ENCODE assay signal across 14 cellular contexts in the genomic region with DNA sequence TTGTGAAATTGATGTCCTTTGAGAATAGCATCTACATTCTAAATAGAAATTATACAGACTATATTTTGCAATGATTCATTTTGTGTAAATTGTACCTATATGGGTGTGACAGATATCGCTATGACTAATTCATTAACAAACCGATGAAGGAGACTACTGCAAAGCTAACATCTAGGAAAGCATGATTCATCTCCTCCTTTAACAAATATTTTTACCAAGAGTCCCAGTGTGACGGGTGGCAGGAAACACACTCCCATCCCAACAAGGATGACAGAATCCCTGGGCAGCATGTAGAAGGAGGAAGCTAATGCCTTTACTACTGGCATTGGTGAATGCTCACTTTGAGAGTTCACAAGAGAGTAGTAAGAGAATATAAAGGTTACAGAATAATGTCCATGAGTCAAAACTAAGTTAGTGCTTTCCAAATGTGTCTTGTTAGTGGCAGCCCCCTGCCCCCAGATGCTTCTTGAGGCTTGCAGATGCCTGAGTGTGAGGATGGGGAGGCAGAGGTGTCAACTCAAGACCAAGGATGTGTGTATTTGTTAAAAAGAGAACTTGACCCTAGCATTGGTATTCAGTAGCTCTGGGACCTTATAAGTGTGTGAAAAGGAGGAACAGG.
DNase-seq lines count a peak whose midpoint lies in the region; TF ChIP-seq lines count a peak whose summit lies in the region.
"Had no signal": no experiment of that assay in that cellular context is flagged by ENCODE, and none has a peak within 500 bp of the region (broad histone marks: within the 10 kb centered on the region; RNA-seq: fewer than 3 reads in every experiment).

No MANE protein-coding gene starts in this region.

- POLR2A ChIA-PET in activated CD4-positive, alpha-beta memory T cell treated with anti-CD3 and anti-CD28 coated beads, Interleukin-2, amount 10 ng/mL, durations not matched to agents 7 days and 5 days (lab: Charles Lee): no interaction called here

- no peaks in the 10 kb centered on the region for H3K4me1 Mint-ChIP-seq in endothelial cell (ENCODE audit: unreplicated experiment)
- H3K4me1 Mint-ChIP-seq in activated CD4-positive, alpha-beta memory T cell treated with anti-CD3 and anti-CD28 coated beads, Interleukin-2, amount 10 ng/mL, durations not matched to agents 7 days and 5 days: no peaks in the 10 kb centered on the region
- peaks cover 28% of the 10 kb centered on the region for H3K4me1 Mint-ChIP-seq in nephron progenitor cell
- H3K4me1 Mint-ChIP-seq: activated naive CD4-positive, alpha-beta T cell treated with anti-CD3 and anti-CD28 coated beads, Interleukin-2, amount 50 U/mL, for 24 hours had no signal

- CTCF ChIA-PET in activated CD4-positive, alpha-beta memory T cell treated with anti-CD3 and anti-CD28 coated beads, Interleukin-2, amount 10 ng/mL, durations not matched to agents 7 days and 5 days (lab: Charles Lee): no interaction called here

- H3K4me3 ChIP-seq in AG10803 (ENCODE audit: low read length): no peak overlapping the region
- H3K4me3 ChIP-seq: GM12878, upper lobe of left lung had no signal

- no peaks in the 10 kb centered on the region for H3K9me3 Mint-ChIP-seq in endothelial cell (ENCODE audit: unreplicated experiment)
- no peaks in the 10 kb centered on the region for H3K9me3 Mint-ChIP-seq in activated CD4-positive, alpha-beta memory T cell treated with anti-CD3 and anti-CD28 coated beads, Interleukin-2, amount 10 ng/mL, durations not matched to agents 7 days and 5 days
- H3K9me3 Mint-ChIP-seq in nephron progenitor cell: peaks cover 17% of the 10 kb centered on the region
- H3K9me3 Mint-ChIP-seq: activated naive CD4-positive, alpha-beta T cell treated with anti-CD3 and anti-CD28 coated beads, Interleukin-2, amount 50 U/mL, for 24 hours had no signal

- DNase-seq in AG10803 (ENCODE audit: low read depth): peak; percentile 60
- DNase-seq in HT-29 (ENCODE audit: low spot score): peak; percentile 75
- DNase-seq in amniotic stem cell (lab: John Stamatoyannopoulos, UW): peak; percentile 51
- peak; percentile 43 for DNase-seq in kidney glomerular epithelial cell (lab: John Stamatoyannopoulos, UW)
- DNase-seq in endothelial cell (ENCODE audit: low spot score): no peak
- DNase-seq in activated naive CD4-positive, alpha-beta T cell (lab: John Stamatoyannopoulos, UW): no peak
- DNase-seq in activated CD4-positive, alpha-beta memory T cell treated with anti-CD3 and anti-CD28 coated beads, Interleukin-2, amount 10 ng/mL, durations not matched to agents 7 days and 5 days: no peak
- no peak for DNase-seq in nephron progenitor cell
- DNase-seq: NCI-H2081 treated with DMSO at 0.1 percent for 48 hours, RPMI8226, upper lobe of left lung had no signal

- H3K27ac Mint-ChIP-seq in endothelial cell (ENCODE audit: unreplicated experiment): no peak overlapping the region
- H3K27ac Mint-ChIP-seq in activated CD4-positive, alpha-beta memory T cell treated with anti-CD3 and anti-CD28 coated beads, Interleukin-2, amount 10 ng/mL, durations not matched to agents 7 days and 5 days: no peak overlapping the region
- H3K27ac Mint-ChIP-seq in nephron progenitor cell: no peak overlapping the region
- H3K27ac Mint-ChIP-seq: activated naive CD4-positive, alpha-beta T cell treated with anti-CD3 and anti-CD28 coated beads, Interleukin-2, amount 50 U/mL, for 24 hours; CD14-positive monocyte had no signal

- TF ChIP-seq CTCF in AG10803 (conservative IDR thresholded peaks at IDR 0.05; ENCODE audit: low read length) (no peak), endothelial cell (IDR thresholded peaks at IDR 0.05; ENCODE audit: unreplicated experiment) (no peak), nephron progenitor cell (IDR thresholded peaks at IDR 0.05) (no peak)

- no peak overlapping the region for H3K4me3 Mint-ChIP-seq in endothelial cell (ENCODE audit: unreplicated experiment)
- no peak overlapping the region for H3K4me3 Mint-ChIP-seq in activated CD4-positive, alpha-beta memory T cell treated with anti-CD3 and anti-CD28 coated beads, Interleukin-2, amount 10 ng/mL, durations not matched to agents 7 days and 5 days
- no peak overlapping the region for H3K4me3 Mint-ChIP-seq in nephron progenitor cell
- H3K4me3 Mint-ChIP-seq: activated naive CD4-positive, alpha-beta T cell treated with anti-CD3 and anti-CD28 coated beads, Interleukin-2, amount 50 U/mL, for 24 hours; CD14-positive monocyte had no signal

- no peaks in the 10 kb centered on the region for H3K27me3 Mint-ChIP-seq in endothelial cell (ENCODE audit: unreplicated experiment)
- peaks cover 13% of the 10 kb centered on the region for H3K27me3 Mint-ChIP-seq in activated CD4-positive, alpha-beta memory T cell treated with anti-CD3 and anti-CD28 coated beads, Interleukin-2, amount 10 ng/mL, durations not matched to agents 7 days and 5 days
- no peaks in the 10 kb centered on the region for H3K27me3 Mint-ChIP-seq in nephron progenitor cell (ENCODE audit: low read depth, poor library complexity)

- H3K36me3 Mint-ChIP-seq in endothelial cell (ENCODE audit: low read depth, unreplicated experiment) (no peaks in the 10 kb centered on the region), nephron progenitor cell (ENCODE audit: low read depth) (peaks cover 26% of the 10 kb centered on the region)
- no peaks in the 10 kb centered on the region for H3K36me3 Mint-ChIP-seq in activated CD4-positive, alpha-beta memory T cell treated with anti-CD3 and anti-CD28 coated beads, Interleukin-2, amount 10 ng/mL, durations not matched to agents 7 days and 5 days (ENCODE audit: low read depth)
- H3K36me3 Mint-ChIP-seq: activated naive CD4-positive, alpha-beta T cell treated with anti-CD3 and anti-CD28 coated beads, Interleukin-2, amount 50 U/mL, for 24 hours had no signal

Comparison
In these comparisons a context has a peak if more than half of its experiments do, and no peak if none do; other contexts are left out.
1. DNase-seq: peak in AG10803 (single experiment), HT-29 (single experiment), amniotic stem cell (single experiment) and kidney glomerular epithelial cell (single experiment); none in endothelial cell (single experiment), activated naive CD4-positive, alpha-beta T cell (0 of 4), activated CD4-positive, alpha-beta memory T cell treated with anti-CD3 and anti-CD28 coated beads, Interleukin-2, amount 10 ng/mL, durations not matched to agents 7 days and 5 days (single experiment) and nephron progenitor cell (single experiment).